ENCODE assay signal across 10 cellular contexts in the genomic region with DNA sequence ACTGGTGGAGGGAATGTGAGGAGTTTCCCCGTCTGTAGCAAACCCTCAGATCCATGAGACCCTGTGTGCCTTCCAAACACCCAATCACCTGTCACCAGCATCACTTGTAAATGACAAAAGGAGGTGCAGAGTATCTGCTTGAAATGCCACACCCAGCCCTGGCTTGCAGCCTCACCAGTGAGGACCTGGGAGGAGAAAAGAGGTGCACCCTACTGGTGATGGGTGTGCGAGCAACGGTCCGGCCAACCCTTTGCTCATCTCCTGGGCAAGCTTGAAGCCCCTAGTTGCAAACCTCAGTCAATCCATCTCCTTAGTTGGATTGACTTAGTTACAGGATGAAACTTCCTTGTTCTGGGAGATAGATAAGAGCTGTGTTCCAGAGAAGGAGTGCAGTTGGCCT.
DNase-seq lines count a peak whose midpoint lies in the region; ATAC-seq and TF ChIP-seq lines count a peak whose summit lies in the region.
"Had no signal": no experiment of that assay in that cellular context is flagged by ENCODE, and none has a peak within 500 bp of the region (broad histone marks: within the 10 kb centered on the region; RNA-seq: fewer than 3 reads in every experiment).

No MANE protein-coding gene starts in this region.

- intact Hi-C loops in testis (cut with DNase I; ENCODE audit: low total_unique reads): loop anchor here (10.0 kb wide), 1 partner anchor 179 kb away; no protein-coding TSS in a partner anchor

- H3K27ac ChIP-seq in RWPE2 (ENCODE audit: poor library complexity, severe bottlenecking): no peak overlapping the region
- H3K27ac ChIP-seq in testis: no peak overlapping the region
- H3K27ac ChIP-seq: spleen had no signal

- H3K9me3 ChIP-seq in RWPE2 (ENCODE audit: severe bottlenecking): no peaks in the 10 kb centered on the region
- no peaks in the 10 kb centered on the region for H3K9me3 ChIP-seq in testis
- H3K9me3 ChIP-seq: spleen had no signal

- no peaks in the 10 kb centered on the region for H3K36me3 ChIP-seq in RWPE2 (ENCODE audit: low read depth)
- no peaks in the 10 kb centered on the region for H3K36me3 ChIP-seq in testis (ENCODE audit: low read depth, missing control alignments)
- H3K36me3 ChIP-seq: spleen had no signal

- WGBS in testis, 2 donors: 63 to 72% methylated on average over 3 to 4 of the region's 4 CpGs

- TF ChIP-seq POLR2A in testis (IDR thresholded peaks at IDR 0.05): no peak

- no peaks in the 10 kb centered on the region for H3K27me3 ChIP-seq in RWPE2 (ENCODE audit: insufficient read depth, poor library complexity, severe bottlenecking)
- no peaks in the 10 kb centered on the region for H3K27me3 ChIP-seq in testis

- DNase-seq in stimulated activated CD4-positive, alpha-beta T cell treated with anti-CD3 and anti-CD28 coated beads, Interleukin-15, amount 100 ng/mL, for 24 hours: peak; percentile 20
- no peak for DNase-seq in stimulated activated CD4-positive, alpha-beta T cell treated with anti-CD3 and anti-CD28 coated beads, Interleukin-4, amount 100 ng/mL, for 4 hours
- no peak for DNase-seq in RWPE2 (ENCODE audit: low spot score)
- DNase-seq in testis: peak; percentile 20
- DNase-seq in HT-29 (ENCODE audit: low spot score): no peak
- DNase-seq in NCI-H2227 treated with DMSO at 0.1 percent for 48 hours (lab: John Stamatoyannopoulos, UW): no peak
- DNase-seq: kidney glomerular epithelial cell, spleen had no signal

- TF ChIP-seq CTCF in RWPE2 (IDR thresholded peaks at IDR 0.05; ENCODE audit: poor library complexity, severe bottlenecking) (peak; percentile 19), testis (IDR thresholded peaks at IDR 0.05) (no peak)

- H3K4me3 ChIP-seq in RWPE2 (ENCODE audit: severe bottlenecking) (no peak overlapping the region), testis (no peak overlapping the region)
- H3K4me3 ChIP-seq: spleen had no signal

- ATAC-seq in HG02759 (IDR thresholded peaks at IDR 0.05; ENCODE audit: unreplicated experiment) (peak; percentile 51), RWPE2 (ENCODE audit: low read depth) (peak; percentile 56; the same call in 1 of the 3 replicates), HG03439 (IDR thresholded peaks at IDR 0.05; ENCODE audit: unreplicated experiment) (no peak)

- H3K4me1 ChIP-seq in RWPE2 (ENCODE audit: insufficient read depth, poor library complexity, severe bottlenecking) (no peaks in the 10 kb centered on the region), testis (peaks cover 20% of the 10 kb centered on the region)

Comparison
In these comparisons a context has a peak if more than half of its experiments do, and no peak if none do; other contexts are left out.
1. DNase-seq: peak in stimulated activated CD4-positive, alpha-beta T cell treated with anti-CD3 and anti-CD28 coated beads, Interleukin-15, amount 100 ng/mL, for 24 hours (single experiment) and testis (single experiment); none in stimulated activated CD4-positive, alpha-beta T cell treated with anti-CD3 and anti-CD28 coated beads, Interleukin-4, amount 100 ng/mL, for 4 hours (0 of 2), RWPE2 (single experiment), HT-29 (single experiment) and NCI-H2227 treated with DMSO at 0.1 percent for 48 hours (single experiment).